ENCODE assay signal across 14 cellular contexts in genomic region chr1:243487649-243488227, GRCh38.
A peak's percentile ranks its signal among the peaks of the same experiment; 100 is the strongest.
DNase-seq lines count a peak whose midpoint lies in the region; ATAC-seq and TF ChIP-seq lines count a peak whose summit lies in the region.
"Had no signal": no experiment of that assay in that cellular context is flagged by ENCODE, and none has a peak within 500 bp of the region (broad histone marks: within the 10 kb centered on the region; RNA-seq: fewer than 3 reads in every experiment).

No MANE protein-coding gene starts in this region.

- H3K9me3 Mint-ChIP-seq in glutamatergic neuron (ENCODE audit: unreplicated experiment): peaks cover 15% of the 10 kb centered on the region
- H3K9me3 Mint-ChIP-seq in stimulated activated naive B cell treated with anti-CD40 and anti-IgM and Interleukin-4, amounts not matched to agents 10 μg/mL and 1 μg/mL and 100 μg/mL, for 72 hours: no peaks in the 10 kb centered on the region
- no peaks in the 10 kb centered on the region for H3K9me3 Mint-ChIP-seq in osteocyte (ENCODE audit: unreplicated experiment)

- peaks cover 39% of the 10 kb centered on the region for H3K4me1 Mint-ChIP-seq in glutamatergic neuron (ENCODE audit: low read depth, unreplicated experiment)
- H3K4me1 Mint-ChIP-seq in stimulated activated naive B cell treated with anti-CD40 and anti-IgM and Interleukin-4, amounts not matched to agents 10 μg/mL and 1 μg/mL and 100 μg/mL, for 72 hours: peaks cover 10 to 12% of the 10 kb centered on the region in 2 donors
- peaks cover 6% of the 10 kb centered on the region for H3K4me1 Mint-ChIP-seq in osteocyte (ENCODE audit: unreplicated experiment)

- peak; percentile 80 for DNase-seq in NCI-H345 (lab: John Stamatoyannopoulos, UW)
- DNase-seq in glutamatergic neuron: no peak
- DNase-seq in stimulated activated naive B cell treated with anti-CD40 and anti-IgM and Interleukin-4, amounts not matched to agents 10 μg/mL and 1 μg/mL and 100 μg/mL, for 72 hours: no peak
- DNase-seq in osteocyte (ENCODE audit: extremely low spot score, unreplicated experiment): no peak
- DNase-seq in GDM1 (lab: John Stamatoyannopoulos, UW): no peak
- DNase-seq: activated T-cell treated with anti-CD3 and anti-CD28 coated beads, Interleukin-2, amount 50 U/mL, for 1 hour; Caco-2; hippocampal formation; mesenchymal stem cell; MV-4-11; NCI-H526 treated with DMSO at 0.1 percent for 48 hours; stimulated activated CD4-positive, alpha-beta T cell treated with anti-CD3 and anti-CD28 coated beads, Interleukin-4, amount 100 ng/mL, for 24 hours had no signal

- no peak overlapping the region for H3K4me3 Mint-ChIP-seq in glutamatergic neuron (ENCODE audit: unreplicated experiment)
- peak overlapping the region in 1 of 2 donors; percentile 28 for H3K4me3 Mint-ChIP-seq in stimulated activated naive B cell treated with anti-CD40 and anti-IgM and Interleukin-4, amounts not matched to agents 10 μg/mL and 1 μg/mL and 100 μg/mL, for 72 hours
- H3K4me3 Mint-ChIP-seq in osteocyte (ENCODE audit: unreplicated experiment): no peak overlapping the region

- peak; percentile 81 for ATAC-seq in GM18867 (IDR thresholded peaks at IDR 0.05; ENCODE audit: unreplicated experiment)
- no peak for ATAC-seq in stimulated activated naive B cell treated with anti-CD40 and anti-IgM and Interleukin-4, amounts not matched to agents 10 μg/mL and 1 μg/mL and 100 μg/mL, for 72 hours (replicated peaks)
- no peak for ATAC-seq in GM18858 (IDR thresholded peaks at IDR 0.05; ENCODE audit: unreplicated experiment)

- H3K27me3 Mint-ChIP-seq in glutamatergic neuron (ENCODE audit: unreplicated experiment) (peaks cover 18% of the 10 kb centered on the region), osteocyte (ENCODE audit: unreplicated experiment) (no peaks in the 10 kb centered on the region)
- peaks cover 0 to 7% of the 10 kb centered on the region in 2 donors for H3K27me3 Mint-ChIP-seq in stimulated activated naive B cell treated with anti-CD40 and anti-IgM and Interleukin-4, amounts not matched to agents 10 μg/mL and 1 μg/mL and 100 μg/mL, for 72 hours

- H3K36me3 Mint-ChIP-seq in glutamatergic neuron (ENCODE audit: unreplicated experiment) (no peaks in the 10 kb centered on the region), osteocyte (ENCODE audit: unreplicated experiment) (no peaks in the 10 kb centered on the region)
- H3K36me3 Mint-ChIP-seq in stimulated activated naive B cell treated with anti-CD40 and anti-IgM and Interleukin-4, amounts not matched to agents 10 μg/mL and 1 μg/mL and 100 μg/mL, for 72 hours: peaks cover 27 to 32% of the 10 kb centered on the region in 2 donors

- H3K27ac Mint-ChIP-seq in glutamatergic neuron (ENCODE audit: unreplicated experiment) (peak overlapping the region; percentile 90), osteocyte (ENCODE audit: unreplicated experiment) (no peak overlapping the region)
- peak overlapping the region; percentile 65 for H3K27ac Mint-ChIP-seq in stimulated activated naive B cell treated with anti-CD40 and anti-IgM and Interleukin-4, amounts not matched to agents 10 μg/mL and 1 μg/mL and 100 μg/mL, for 72 hours

- no peak for TF ChIP-seq CTCF in glutamatergic neuron (IDR thresholded peaks at IDR 0.05; ENCODE audit: partially characterized antibody, unreplicated experiment)
- no peak for TF ChIP-seq CTCF in osteocyte (IDR thresholded peaks at IDR 0.05)
